ENCODE assay signal across 1 cellular context in the genomic region with DNA sequence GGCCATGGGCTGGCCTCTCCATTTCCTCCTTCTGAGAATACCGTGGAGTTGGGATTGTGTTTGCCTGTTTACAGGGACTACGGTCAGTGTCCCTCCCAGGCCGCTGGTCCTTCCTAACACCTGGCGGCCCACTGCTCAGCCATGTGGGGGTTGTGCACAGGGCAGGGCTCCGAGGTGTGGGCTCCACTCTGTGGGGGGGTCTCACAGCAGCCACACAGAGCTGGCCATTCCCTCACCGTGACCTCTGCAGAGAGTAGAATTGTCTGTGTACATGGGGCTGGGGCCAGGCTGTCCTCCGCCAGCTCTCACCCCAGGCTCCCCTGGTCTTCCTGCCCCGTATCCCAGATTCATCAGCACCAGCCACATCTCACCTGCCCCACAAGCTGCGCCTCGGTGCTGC.
TF ChIP-seq lines count a peak whose summit lies in the region.

No MANE protein-coding gene starts in this region.

TF ChIP-seq in H1, 55 proteins besides CTCF, POLR2A, EP300 and RAD21:
- TF ChIP-seq, protein P1, sequence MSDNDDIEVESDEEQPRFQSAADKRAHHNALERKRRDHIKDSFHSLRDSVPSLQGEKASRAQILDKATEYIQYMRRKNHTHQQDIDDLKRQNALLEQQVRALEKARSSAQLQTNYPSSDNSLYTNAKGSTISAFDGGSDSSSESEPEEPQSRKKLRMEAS (IDR thresholded peaks at IDR 0.05) = no peak
- TF ChIP-seq TBP (IDR thresholded peaks at IDR 0.05; ENCODE audit: low read depth, low read length) (no peak), FOSL1 (IDR thresholded peaks at IDR 0.05; ENCODE audit: insufficient read depth, low read depth, low read length) (no peak), SRF (IDR thresholded peaks at IDR 0.05; ENCODE audit: low read depth, low read length) (no peak), RFX5 (IDR thresholded peaks at IDR 0.05; ENCODE audit: borderline replicate concordance, low read depth, low read length) (no peak), TCF12 (IDR thresholded peaks at IDR 0.05; ENCODE audit: low read depth, low read length) (no peak), RNF2 (IDR thresholded peaks at IDR 0.05; ENCODE audit: borderline replicate concordance, low read depth, low read length, missing control alignments, poor library complexity, severe bottlenecking) (no peak), CHD1 (IDR thresholded peaks at IDR 0.05; ENCODE audit: low read depth, low read length) (no peak), SUZ12 (IDR thresholded peaks at IDR 0.05; ENCODE audit: low read length) (no peak)
- TF ChIP-seq, protein P2, sequence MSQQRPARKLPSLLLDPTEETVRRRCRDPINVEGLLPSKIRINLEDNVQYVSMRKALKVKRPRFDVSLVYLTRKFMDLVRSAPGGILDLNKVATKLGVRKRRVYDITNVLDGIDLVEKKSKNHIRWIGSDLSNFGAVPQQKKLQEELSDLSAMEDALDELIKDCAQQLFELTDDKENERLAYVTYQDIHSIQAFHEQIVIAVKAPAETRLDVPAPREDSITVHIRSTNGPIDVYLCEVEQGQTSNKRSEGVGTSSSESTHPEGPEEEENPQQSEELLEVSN (IDR thresholded peaks at IDR 0.05) = no peak
- TF ChIP-seq, protein P3, sequence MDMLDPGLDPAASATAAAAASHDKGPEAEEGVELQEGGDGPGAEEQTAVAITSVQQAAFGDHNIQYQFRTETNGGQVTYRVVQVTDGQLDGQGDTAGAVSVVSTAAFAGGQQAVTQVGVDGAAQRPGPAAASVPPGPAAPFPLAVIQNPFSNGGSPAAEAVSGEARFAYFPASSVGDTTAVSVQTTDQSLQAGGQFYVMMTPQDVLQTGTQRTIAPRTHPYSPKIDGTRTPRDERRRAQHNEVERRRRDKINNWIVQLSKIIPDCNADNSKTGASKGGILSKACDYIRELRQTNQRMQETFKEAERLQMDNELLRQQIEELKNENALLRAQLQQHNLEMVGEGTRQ (IDR thresholded peaks at IDR 0.05; ENCODE audit: low read length) = no peak
- TF ChIP-seq, protein P4, sequence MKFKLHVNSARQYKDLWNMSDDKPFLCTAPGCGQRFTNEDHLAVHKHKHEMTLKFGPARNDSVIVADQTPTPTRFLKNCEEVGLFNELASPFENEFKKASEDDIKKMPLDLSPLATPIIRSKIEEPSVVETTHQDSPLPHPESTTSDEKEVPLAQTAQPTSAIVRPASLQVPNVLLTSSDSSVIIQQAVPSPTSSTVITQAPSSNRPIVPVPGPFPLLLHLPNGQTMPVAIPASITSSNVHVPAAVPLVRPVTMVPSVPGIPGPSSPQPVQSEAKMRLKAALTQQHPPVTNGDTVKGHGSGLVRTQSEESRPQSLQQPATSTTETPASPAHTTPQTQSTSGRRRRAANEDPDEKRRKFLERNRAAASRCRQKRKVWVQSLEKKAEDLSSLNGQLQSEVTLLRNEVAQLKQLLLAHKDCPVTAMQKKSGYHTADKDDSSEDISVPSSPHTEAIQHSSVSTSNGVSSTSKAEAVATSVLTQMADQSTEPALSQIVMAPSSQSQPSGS (IDR thresholded peaks at IDR 0.05; ENCODE audit: low read length) = no peak
- TF ChIP-seq, protein P5, sequence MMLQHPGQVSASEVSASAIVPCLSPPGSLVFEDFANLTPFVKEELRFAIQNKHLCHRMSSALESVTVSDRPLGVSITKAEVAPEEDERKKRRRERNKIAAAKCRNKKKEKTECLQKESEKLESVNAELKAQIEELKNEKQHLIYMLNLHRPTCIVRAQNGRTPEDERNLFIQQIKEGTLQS (IDR thresholded peaks at IDR 0.05; ENCODE audit: insufficient read depth, low read depth, low read length) = no peak
TF ChIP-seq in H1: peak in this region for 0.
